Comparison of ENCODE assay signal across 5 cellular contexts in the genomic region with DNA sequence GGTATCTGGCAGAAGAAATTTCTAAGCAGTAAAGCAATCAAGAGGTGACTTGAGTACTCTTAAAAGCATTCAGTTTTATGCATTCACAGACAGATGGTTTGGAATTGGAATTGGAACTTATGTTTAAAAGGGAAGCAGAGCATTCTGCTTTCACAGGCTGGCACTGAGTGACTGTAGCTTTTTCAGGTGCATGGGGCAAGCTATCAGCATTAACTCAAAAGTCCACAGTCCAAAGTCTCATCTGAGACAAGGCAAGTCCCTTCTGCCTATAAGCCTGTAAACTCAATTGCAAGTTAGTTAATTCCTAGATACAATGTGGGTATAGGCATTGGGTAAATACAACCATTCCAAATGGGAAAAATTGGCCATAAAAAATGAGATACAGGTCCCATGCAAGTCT.
"Had no signal": no experiment of that assay in that cellular context is flagged by ENCODE, and none has a peak within 500 bp of the region (broad histone marks: within the 10 kb centered on the region; RNA-seq: fewer than 3 reads in every experiment).

No MANE protein-coding gene starts in this region.

- DNase-seq: GM23248, H9, HCEC 1CT, KBM-7 had no signal

- H3K27me3 Mint-ChIP-seq: IgD-negative memory B cell had no signal

- H3K4me3 Mint-ChIP-seq: H9, IgD-negative memory B cell had no signal

- H3K4me3 ChIP-seq: GM23248 had no signal

- H2AFZ ChIP-seq: GM23248 had no signal

- H3K27ac ChIP-seq: GM23248 had no signal

- H3K4me1 Mint-ChIP-seq: H9, IgD-negative memory B cell had no signal

- H3K27ac Mint-ChIP-seq: H9 had no signal

- H3K36me3 Mint-ChIP-seq: IgD-negative memory B cell had no signal
